8 cellular contexts compared by ENCODE assay signal in the genomic region with DNA sequence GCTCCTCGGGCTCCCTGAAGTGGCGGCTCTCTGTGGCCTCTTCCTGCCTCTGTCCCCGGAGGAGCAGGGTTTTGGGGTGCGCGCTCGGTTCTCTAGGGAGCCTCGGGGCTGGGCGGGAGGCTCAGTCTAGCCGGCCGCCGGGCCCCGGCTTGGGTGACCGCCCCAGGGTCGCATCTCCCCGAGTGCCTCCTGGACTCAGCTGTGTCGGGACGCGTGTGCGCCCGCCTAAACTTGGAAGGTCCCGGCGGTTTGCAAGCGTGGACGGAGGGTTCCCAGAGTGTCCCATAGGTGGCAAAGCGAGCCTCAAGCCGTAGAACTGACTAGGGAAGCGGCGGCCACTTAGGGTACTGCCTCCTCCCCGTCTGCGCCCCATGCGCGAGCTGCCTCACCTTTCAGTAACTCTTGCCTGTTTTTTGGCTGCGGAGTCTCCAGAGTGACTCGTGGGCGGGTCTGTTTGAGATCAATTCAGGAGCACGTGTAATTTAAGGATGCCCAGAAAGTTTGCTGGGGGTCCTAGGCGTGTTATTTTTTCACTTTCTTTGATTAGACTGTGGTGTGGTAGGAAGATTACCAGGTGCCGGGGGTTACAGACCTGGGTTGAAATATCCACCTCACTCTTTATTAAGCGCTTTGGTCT. TPM values are rescaled to one million over a fixed set of nuclear protein-coding genes. Genes with fewer than 3 reads are reported as not detected.
DNase-seq lines count a peak whose midpoint lies in the region; ATAC-seq and TF ChIP-seq lines count a peak whose summit lies in the region.

No MANE protein-coding gene starts in this region.

- intact Hi-C loops in heart left ventricle (cut with DNase I) = loop anchor here in 5 of 10 donors (2.0 to 10.0 kb wide), 8 partner anchors 41 to 491 kb away; partner anchors contain the start of genes MFN1 (in 3 of the 5), PIK3CA (in 2 of the 5), ZNF639 (in 2 of the 5) and MRPL47 (in 1 of the 5)

- H3K4me1 Mint-ChIP-seq in H9 = peaks cover 5 to 8% of the 10 kb centered on the region in 2 experiments
- H3K4me1 Mint-ChIP-seq in progenitor cell of endocrine pancreas (ENCODE audit: low read depth) = peaks cover 16% of the 10 kb centered on the region

- H3K4me2 ChIP-seq in H9 (ENCODE audit: insufficient read depth, insufficient read length, low read length) (peak overlapping the region; percentile 75), SU-DHL-6 (ENCODE audit: low read depth, low read length, poor library complexity, severe bottlenecking) (peak overlapping the region; percentile 86)

- no CpG with 5 or more reads among the region's 39 CpGs for WGBS in H9 (ENCODE audit: extremely low coverage, insufficient read length, low lambda C conversion rate)
- WGBS in heart left ventricle, 4 donors = 0 to 1% (median 1%) methylated on average over 16 to 39 of the region's 39 CpGs
- WGBS in urinary bladder = under 1% methylated on average over 39 of the region's 39 CpGs

- no peaks in the 10 kb centered on the region for H3K4me1 ChIP-seq in H9 (ENCODE audit: insufficient read depth, low read length)
- peaks cover 0 to 24% (median 12%) of the 10 kb centered on the region in 12 donors for H3K4me1 ChIP-seq in heart left ventricle
- H3K4me1 ChIP-seq in urinary bladder (ENCODE audit: insufficient read depth) = no peaks in the 10 kb centered on the region

- no peak for TF ChIP-seq CTCF in GM10248 (IDR thresholded peaks at IDR 0.05; ENCODE audit: control extremely low read depth, extremely low read depth, low read depth, missing control alignments)
- peak; percentile 56 for TF ChIP-seq CTCF in H9 (conservative IDR thresholded peaks at IDR 0.05)
- peak; percentile 30 for TF ChIP-seq CTCF in LNCaP clone FGC (IDR thresholded peaks at IDR 0.05; ENCODE audit: control insufficient read depth, extremely low read depth, insufficient read depth)
- TF ChIP-seq CTCF in SU-DHL-6 (IDR thresholded peaks at IDR 0.05; ENCODE audit: insufficient read depth, low read length, poor library complexity, severe bottlenecking) = no peak
- peak in 9 of 12 donors; percentile 18 to 60 (median 35) for TF ChIP-seq CTCF in heart left ventricle (IDR thresholded peaks at IDR 0.05)
- peak; percentile 59 for TF ChIP-seq CTCF in progenitor cell of endocrine pancreas (IDR thresholded peaks at IDR 0.05; ENCODE audit: unreplicated experiment)

- H3K9me3 ChIP-seq in H9 (ENCODE audit: control insufficient read depth, low read depth, low read length) (no peaks in the 10 kb centered on the region), SU-DHL-6 (ENCODE audit: insufficient read depth, low read length) (no peaks in the 10 kb centered on the region), heart left ventricle (no peaks in the 10 kb centered on the region)

- H2BK15ac ChIP-seq in H9 (ENCODE audit: low read depth, low read length) = no peak overlapping the region

- H3K9ac ChIP-seq in H9 (ENCODE audit: extremely low read depth, insufficient read length, low read length) = peak overlapping the region; percentile 79
- peak overlapping the region; percentile 93 for H3K9ac ChIP-seq in SU-DHL-6 (ENCODE audit: low read length)

- H3K4me3 ChIP-seq in LNCaP clone FGC (ENCODE audit: low read depth, low read length) = peak overlapping the region; percentile 89
- H3K4me3 ChIP-seq in SU-DHL-6 (ENCODE audit: insufficient read depth, low read length, poor library complexity, severe bottlenecking) = peak overlapping the region; percentile 86
- H3K4me3 ChIP-seq in heart left ventricle = peak overlapping the region; percentile 73 to 97 (median 90)
- peak overlapping the region; percentile 87 for H3K4me3 ChIP-seq in urinary bladder (ENCODE audit: low read depth, low read length)

- H4K20me1 ChIP-seq in H9 (ENCODE audit: control insufficient read depth, insufficient read depth, insufficient read length) (no peaks in the 10 kb centered on the region), SU-DHL-6 (ENCODE audit: low read depth, low read length) (no peaks in the 10 kb centered on the region)

- H2BK5ac ChIP-seq in H9 (ENCODE audit: insufficient read length, low read length) = no peak overlapping the region

- no peak overlapping the region for H2BK20ac ChIP-seq in H9 (ENCODE audit: low read depth, low read length, poor library complexity, severe bottlenecking)

- H3K9me3 Mint-ChIP-seq in H9 (no peaks in the 10 kb centered on the region), progenitor cell of endocrine pancreas (ENCODE audit: low read depth) (no peaks in the 10 kb centered on the region)

- H4K91ac ChIP-seq in H9 (ENCODE audit: insufficient read length, low read depth, low read length) = no peak overlapping the region

- H3K27ac Mint-ChIP-seq in H9 (peak overlapping the region in 2 of 3 experiments; percentile 87 to 88; a peak in 4 of 7 replicates), progenitor cell of endocrine pancreas (peak overlapping the region; percentile 93)

- H3K36me3 ChIP-seq in SU-DHL-6 (ENCODE audit: low read length) = no peaks in the 10 kb centered on the region
- no peaks in the 10 kb centered on the region for H3K36me3 ChIP-seq in heart left ventricle
- H3K36me3 ChIP-seq in urinary bladder (ENCODE audit: insufficient read depth) = no peaks in the 10 kb centered on the region

- CTCF ChIA-PET in GM10248 (lab: Yijun Ruan, JAX) = interaction anchor here (1.2 to 1.9 kb wide), 4 partner anchors 13 to 548 kb away, joined by 3 to 7 read pairs (median 5); no protein-coding TSS in a partner anchor

- H3K27me3 ChIP-seq in H9 (ENCODE audit: insufficient read depth, low read length) (no peaks in the 10 kb centered on the region), SU-DHL-6 (ENCODE audit: low read length) (no peaks in the 10 kb centered on the region), heart left ventricle (no peaks in the 10 kb centered on the region)

- H3K36me3 Mint-ChIP-seq in H9 (ENCODE audit: insufficient read depth in 1 of 3, low read depth in 3 of 3) (no peaks in the 10 kb centered on the region), progenitor cell of endocrine pancreas (ENCODE audit: insufficient read depth) (no peaks in the 10 kb centered on the region)

- H3K23ac ChIP-seq in H9 (ENCODE audit: insufficient read length, low read depth, low read length) = no peak overlapping the region

- POLR2A ChIA-PET in GM10248 (lab: Yijun Ruan, JAX) = interaction anchor here (1.2 kb wide), 1 partner anchor 112 kb away, joined by 3 read pairs; the partner anchor contains the start of gene GNB4

- H2BK120ac ChIP-seq in H9 (ENCODE audit: low read depth, low read length, poor library complexity, severe bottlenecking) = no peak overlapping the region

- H3K79me2 ChIP-seq in H9 (ENCODE audit: insufficient read depth, low read length) (peaks cover 12% of the 10 kb centered on the region; the same call in 1 of the 2 replicates), SU-DHL-6 (ENCODE audit: insufficient read depth, low read length) (peaks cover 53% of the 10 kb centered on the region)

- H3K27ac ChIP-seq in H9 (ENCODE audit: insufficient read length, low read depth, low read length) = no peak overlapping the region
- peak overlapping the region; percentile 80 for H3K27ac ChIP-seq in SU-DHL-6 (ENCODE audit: low read depth, low read length)
- peak overlapping the region; percentile 72 to 94 (median 88) for H3K27ac ChIP-seq in heart left ventricle
- peak overlapping the region; percentile 71 for H3K27ac ChIP-seq in urinary bladder (ENCODE audit: low read depth)

- H3K4ac ChIP-seq in H9 (ENCODE audit: low read depth, low read length) = no peak overlapping the region

- no peak overlapping the region for H4K8ac ChIP-seq in H9 (replicated peaks; ENCODE audit: insufficient read length, low read depth, low read length)

- no peaks in the 10 kb centered on the region; the same call in 1 of the 2 replicates for H3F3A ChIP-seq in SU-DHL-6 (ENCODE audit: insufficient read depth)

- ATAC-seq in heart left ventricle = peak; percentile 11 to 67 (median 52)

- H3K23me2 ChIP-seq in H9 (ENCODE audit: insufficient read length, low read depth, low read length, poor library complexity, severe bottlenecking) = peaks cover 5% of the 10 kb centered on the region

- H3K56ac ChIP-seq in H9 (ENCODE audit: insufficient read length, low read depth, low read length) = no peak overlapping the region

- peak overlapping the region; percentile 95 to 98 for H3K4me3 Mint-ChIP-seq in H9
- peak overlapping the region; percentile 99 for H3K4me3 Mint-ChIP-seq in progenitor cell of endocrine pancreas (ENCODE audit: low read depth)

- H2BK12ac ChIP-seq in H9 (ENCODE audit: insufficient read length, low read depth, low read length) = no peak overlapping the region

- peak overlapping the region; percentile 85 for H3K14ac ChIP-seq in H9 (ENCODE audit: insufficient read depth, low read length)

- DNase-seq in GM10248 (ENCODE audit: extremely low spot score) (peak; percentile 70), H9 (peak; percentile 71), LNCaP clone FGC (ENCODE audit: low read depth) (peak; percentile 34), heart left ventricle (peak; percentile 53 to 78 (median 62)), progenitor cell of endocrine pancreas (ENCODE audit: low spot score, unreplicated experiment) (peak; percentile 69)
- DNase-seq in activated naive CD8-positive, alpha-beta T cell treated with anti-CD3 and anti-CD28 coated beads, Interleukin-2, amount 50 U/mL, for 16 hours (ENCODE audit: low read depth, low spot score) = peak; percentile 44

- H4K5ac ChIP-seq in H9 (ENCODE audit: insufficient read length, low read depth, low read length) = no peak overlapping the region

- no peak overlapping the region for H3T11ph ChIP-seq in H9 (ENCODE audit: low read length)

- H2AFZ ChIP-seq in H9 (ENCODE audit: low read length) = no peak overlapping the region
- H2AFZ ChIP-seq in SU-DHL-6 (ENCODE audit: low read depth, low read length, severe bottlenecking) = peak overlapping the region; percentile 50

- H3K79me1 ChIP-seq in H9 (ENCODE audit: insufficient read depth, low read depth, low read length, poor library complexity, severe bottlenecking) = peaks cover 14% of the 10 kb centered on the region

- H3K18ac ChIP-seq in H9 (ENCODE audit: insufficient read length, low read depth, low read length) = peak overlapping the region; percentile 45

- H2AK5ac ChIP-seq in H9 (ENCODE audit: insufficient read length, low read length) = no peak overlapping the region

- H3K27me3 Mint-ChIP-seq in H9 (ENCODE audit: low read depth) (no peaks in the 10 kb centered on the region), progenitor cell of endocrine pancreas (no peaks in the 10 kb centered on the region)

- no peaks in the 10 kb centered on the region for H3K9me2 ChIP-seq in SU-DHL-6 (replicated peaks; ENCODE audit: insufficient read depth, low read length)

- TF ChIP-seq POLR2A in heart left ventricle (IDR thresholded peaks at IDR 0.05) = no peak

RNA-seq across cellular contexts. Expression of gene ACTL6A, which starts 0.7 kb away (rescaled TPM):
- total RNA-seq in H9 (2021) (74.5 and 83.2 TPM in 2 replicates), heart left ventricle (10 to 100 TPM; 14.1 to 29.8 (median 19.8) TPM), progenitor cell of endocrine pancreas (72.4 and 75.6 TPM in 2 replicates), urinary bladder (54.9 TPM)
- polyA plus RNA-seq in heart left ventricle (10 to 100 TPM; 30.3 to 32.6 TPM), urinary bladder (38.9 TPM)

RNA-seq across cellular contexts. Expression of gene MRPL47, which starts 41.0 kb away (rescaled TPM):
- total RNA-seq in H9 (2021) (75.5 and 77.3 TPM in 2 replicates), heart left ventricle (10 to 100 TPM; 37.7 to 53.7 (median 51.9) TPM), progenitor cell of endocrine pancreas (44.3 and 46.5 TPM in 2 replicates), urinary bladder (34.3 TPM)
- polyA plus RNA-seq in heart left ventricle (100 to 1,000 TPM in 1 of 2 donors, 10 to 100 TPM in 1; 78.9 to 123 TPM), urinary bladder (30.6 TPM)

RNA-seq across cellular contexts. Expression of gene NDUFB5, which starts 41.2 kb away (rescaled TPM):
- total RNA-seq in H9 (2021) = 78.9 and 84.5 TPM in 2 replicates
- total RNA-seq in heart left ventricle = 100 to 1,000 TPM; 201 to 383 (median 337) TPM
- 100 to 1,000 TPM; 138 to 317 TPM for polyA plus RNA-seq in heart left ventricle
- 77.3 and 82.8 TPM in 2 replicates for total RNA-seq in progenitor cell of endocrine pancreas
- 190 TPM for total RNA-seq in urinary bladder
- polyA plus RNA-seq in urinary bladder = 70.4 TPM

Comparison
In these comparisons a context has a peak if more than half of its experiments do, and no peak if none do; other contexts are left out.
1. CTCF ChIP-seq: peak in H9 (single experiment), LNCaP clone FGC (single experiment), heart left ventricle (9 of 12) and progenitor cell of endocrine pancreas (single experiment); none in GM10248 (single experiment) and SU-DHL-6 (single experiment).
2. Peak in every context shown above with its lines, with median percentiles within 50 percentile points of each other: DNase-seq and H3K4me3 ChIP-seq.